In the genomic region with DNA sequence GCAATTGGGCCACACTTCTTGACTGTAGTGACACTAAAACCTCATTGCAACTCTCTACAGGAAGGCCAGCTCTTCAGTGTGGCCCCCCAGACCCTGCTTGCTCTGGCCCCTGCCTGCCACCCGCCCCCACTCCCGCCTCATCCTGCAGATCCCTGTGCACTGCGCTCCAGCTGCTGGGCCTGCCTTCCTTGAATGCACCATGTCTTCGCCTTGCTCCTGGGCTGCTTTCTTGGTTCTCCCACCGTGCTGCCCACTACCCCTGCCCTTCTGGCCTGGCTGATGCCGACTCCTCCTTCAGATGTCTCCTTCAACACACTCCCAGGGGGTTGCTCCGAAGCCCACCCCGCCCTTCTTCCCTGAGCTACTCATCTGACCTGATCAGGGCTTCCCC, we compare ENCODE assay signal across 8 cellular contexts.
A peak's percentile ranks its signal among the peaks of the same experiment; 100 is the strongest.
DNase-seq lines count a peak whose midpoint lies in the region; ATAC-seq and TF ChIP-seq lines count a peak whose summit lies in the region.
"Had no signal": no experiment of that assay in that cellular context is flagged by ENCODE, and none has a peak within 500 bp of the region (broad histone marks: within the 10 kb centered on the region; RNA-seq: fewer than 3 reads in every experiment).

No MANE protein-coding gene starts in this region.

- H2BK15ac ChIP-seq in mesenchymal stem cell (ENCODE audit: low read depth, poor library complexity, severe bottlenecking) = no peak overlapping the region

- H3K79me1 ChIP-seq in mesenchymal stem cell (replicated peaks; ENCODE audit: low read length, poor library complexity, severe bottlenecking) = peaks cover 19% of the 10 kb centered on the region

- no peak for TF ChIP-seq EP300 in suprapubic skin (IDR thresholded peaks at IDR 0.05)

- no peaks in the 10 kb centered on the region for H3K9me3 ChIP-seq in HUES6 (ENCODE audit: control insufficient read depth, insufficient read depth, low read depth, low read length)
- H3K9me3 ChIP-seq in ascending aorta = no peaks in the 10 kb centered on the region
- H3K9me3 ChIP-seq in mesenchymal stem cell (ENCODE audit: control insufficient read depth, low read length) = no peaks in the 10 kb centered on the region
- H3K9me3 ChIP-seq in suprapubic skin = no peaks in the 10 kb centered on the region

- H2BK120ac ChIP-seq in mesenchymal stem cell (ENCODE audit: low read depth, low read length) = no peak overlapping the region

- 0 out of 2 replicates have a peak overlapping the region, but pooled peaks have one; percentile 45 for H3K4me3 ChIP-seq in HUES6 (ENCODE audit: low read depth, low read length)
- peak overlapping the region in 1 of 2 donors; percentile 62 for H3K4me3 ChIP-seq in ascending aorta
- peak overlapping the region in 1 of 2 experiments; percentile 6 for H3K4me3 ChIP-seq in mesenchymal stem cell (ENCODE audit: insufficient read depth in 1 of 2, low read depth in 1 of 2, low read length in 2 of 2)
- peak overlapping the region; percentile 45 for H3K4me3 ChIP-seq in suprapubic skin

- peak overlapping the region; percentile 40 for H3K9ac ChIP-seq in HUES6 (ENCODE audit: low read length)
- H3K9ac ChIP-seq in mesenchymal stem cell (ENCODE audit: low read length) = peak overlapping the region; percentile 93

- H2AFZ ChIP-seq in mesenchymal stem cell (ENCODE audit: low read depth, low read length) = no peak overlapping the region

- WGBS in mesenchymal stem cell = 82% methylated on average over 8 of the region's 8 CpGs
- 72% methylated on average over 8 of the region's 8 CpGs for WGBS in suprapubic skin

- H3K4me2 ChIP-seq in mesenchymal stem cell (ENCODE audit: low read length, poor library complexity, severe bottlenecking) = no peak overlapping the region

- peak overlapping the region in 1 of 2 experiments; percentile 72 for H3K14ac ChIP-seq in mesenchymal stem cell (ENCODE audit: low read length in 2 of 2)

- H3K4ac ChIP-seq in mesenchymal stem cell (ENCODE audit: low read depth in 1 of 2, low read length in 2 of 2) = peak overlapping the region; percentile 19 to 75

- peak overlapping the region; percentile 25 for H4K8ac ChIP-seq in mesenchymal stem cell (ENCODE audit: low read length)

- intact Hi-C loops in ascending aorta (cut with DNase I) = loop anchor here (10.0 kb wide), 1 partner anchor 380 kb away; the partner anchor contains the start of genes GGN and SPRED3

- H3K27me3 ChIP-seq in HUES6 (ENCODE audit: control insufficient read depth, insufficient read depth, low read length) (no peaks in the 10 kb centered on the region), ascending aorta (no peaks in the 10 kb centered on the region), mesenchymal stem cell (ENCODE audit: control insufficient read depth in 1 of 2, insufficient read depth in 1 of 2, low read length in 2 of 2) (no peaks in the 10 kb centered on the region), suprapubic skin (no peaks in the 10 kb centered on the region)

- ATAC-seq in GM18520 (IDR thresholded peaks at IDR 0.05; ENCODE audit: unreplicated experiment) (no peak), HG03097 (IDR thresholded peaks at IDR 0.05; ENCODE audit: low FRiP score, unreplicated experiment) (no peak)

- H3K18ac ChIP-seq in mesenchymal stem cell (ENCODE audit: low read depth in 1 of 2, low read length in 2 of 2) = peak overlapping the region; percentile 33 to 76

- TF ChIP-seq POLR2A in suprapubic skin (IDR thresholded peaks at IDR 0.05) = no peak

- no peak overlapping the region for H3K27ac ChIP-seq in HUES6 (ENCODE audit: low read depth, low read length)
- peak overlapping the region; percentile 81 to 83 for H3K27ac ChIP-seq in ascending aorta
- peak overlapping the region; percentile 95 for H3K27ac ChIP-seq in mesenchymal stem cell (ENCODE audit: low read length, poor library complexity, severe bottlenecking)
- peak overlapping the region; percentile 90 for H3K27ac ChIP-seq in suprapubic skin

- DNase-seq in ascending aorta (ENCODE audit: low spot score in 2 of 2) = no peak
- no peak for DNase-seq in mesenchymal stem cell
- peak in 1 of 2 donors; percentile 71 for DNase-seq in suprapubic skin (ENCODE audit: low spot score in 2 of 2)
- no peak for DNase-seq in GM13977 (ENCODE audit: low spot score)
- DNase-seq: stimulated activated CD4-positive, alpha-beta T cell treated with anti-CD3 and anti-CD28 coated beads, Interleukin-4, amount 100 ng/mL, for 1 hour had no signal

- no peak overlapping the region for H3K23ac ChIP-seq in mesenchymal stem cell (ENCODE audit: low read length in 2 of 2)

- H2BK12ac ChIP-seq in mesenchymal stem cell (ENCODE audit: low read length in 2 of 2) = peak overlapping the region; percentile 0 to 73

- peak overlapping the region; percentile 58 for H2AK5ac ChIP-seq in mesenchymal stem cell (ENCODE audit: low read length, severe bottlenecking)

- H2BK5ac ChIP-seq in mesenchymal stem cell (ENCODE audit: low read depth, low read length, poor library complexity, severe bottlenecking) = no peak overlapping the region

- in situ Hi-C loops in GM13977 (cut with MboI; ENCODE audit: low pct_unique_long_range_greater_than_20kb, low sequenced_read_pairs, unreplicated experiment) = no loop called here

- peak overlapping the region; percentile 40 for H4K91ac ChIP-seq in mesenchymal stem cell (ENCODE audit: low read length)

- H3K4me1 ChIP-seq in HUES6 (ENCODE audit: control insufficient read depth, insufficient read depth, low read length) (peaks cover 34% of the 10 kb centered on the region), ascending aorta (peaks cover 0 to 18% of the 10 kb centered on the region in 2 donors), mesenchymal stem cell (ENCODE audit: control insufficient read depth, insufficient read depth, low read depth, low read length) (peaks cover 34% of the 10 kb centered on the region), suprapubic skin (peaks cover 26% of the 10 kb centered on the region)

- H3K36me3 ChIP-seq in HUES6 (ENCODE audit: control insufficient read depth, insufficient read depth, low read length) (no peaks in the 10 kb centered on the region), ascending aorta (no peaks in the 10 kb centered on the region), mesenchymal stem cell (ENCODE audit: control insufficient read depth in 1 of 2, insufficient read depth in 2 of 2, low read depth in 1 of 2, low read length in 2 of 2) (peaks cover 4 to 11% of the 10 kb centered on the region in 2 experiments), suprapubic skin (no peaks in the 10 kb centered on the region)

- no peak for TF ChIP-seq CTCF in ascending aorta (IDR thresholded peaks at IDR 0.05)
- no peak for TF ChIP-seq CTCF in suprapubic skin (IDR thresholded peaks at IDR 0.05)
- TF ChIP-seq CTCF in GM13977 (IDR thresholded peaks at IDR 0.05; ENCODE audit: extremely low read depth, insufficient read depth, missing control alignments) = no peak
